In genomic region chr11:1013628-1013935, GRCh38 we compare ENCODE assay signal across 34 cellular contexts. TPM values are rescaled to one million over a fixed set of nuclear protein-coding genes. Genes with fewer than 3 reads are reported as not detected.
"Had no signal": no experiment of that assay in that cellular context is flagged by ENCODE, and none has a peak within 500 bp of the region (broad histone marks: within the 10 kb centered on the region; RNA-seq: fewer than 3 reads in every experiment).

No MANE protein-coding gene starts in this region.

- H3K4me1 ChIP-seq: esophagus squamous epithelium, heart right ventricle, left lung, lower lobe of right lung had no signal

- FAIRE-seq: colon, endometrium, islet of Langerhans, keratinocyte had no signal

- H3K27ac ChIP-seq: coronary artery, dorsolateral prefrontal cortex, epithelial cell of prostate, esophagus squamous epithelium, gastrocnemius medialis, heart right ventricle, left lung, lower lobe of right lung had no signal

- H3K27me3 ChIP-seq: dorsolateral prefrontal cortex, esophagus squamous epithelium, gastrocnemius medialis, heart right ventricle, left lung had no signal

- H3K9me3 ChIP-seq: esophagus squamous epithelium, gastrocnemius medialis, heart right ventricle, left lung, lower lobe of right lung, mucosa of descending colon had no signal

- H3K27me3 Mint-ChIP-seq: naive B cell had no signal

- H3K27ac Mint-ChIP-seq: mesothelial cell of epicardium, naive B cell had no signal

- DNase-seq: dermis blood vessel endothelial cell; effector CD4-positive, alpha-beta T cell; effector memory CD4-positive, alpha-beta T cell; erythroblast; esophagus squamous epithelium; foreskin fibroblast; foreskin melanocyte; gastrocnemius medialis; glutamatergic neuron; head of caudate nucleus; heart right ventricle; hippocampal formation; left cardiac atrium; left lung; left ventricle myocardium superior; lower lobe of right lung; mesenchymal stem cell; mucosa of descending colon; naive B cell had no signal

- H3K4me3 Mint-ChIP-seq: mesothelial cell of epicardium, naive B cell had no signal

- H3K4me3 ChIP-seq: coronary artery, dorsolateral prefrontal cortex, esophagus squamous epithelium, gastrocnemius medialis, heart right ventricle, left lung, lower lobe of right lung, mucosa of descending colon had no signal

- ATAC-seq: esophagus mucosa, gastrocnemius medialis, heart right ventricle, left cardiac atrium, left lung, left ventricle myocardium superior, lower lobe of right lung, mucosa of descending colon had no signal

- H3K4me1 Mint-ChIP-seq: mesothelial cell of epicardium had no signal

RNA-seq across cellular contexts. Expression of gene MUC6, which starts 22.9 kb away (rescaled TPM):
- total RNA-seq: dermis blood vessel endothelial cell, dorsolateral prefrontal cortex, esophagus mucosa, gastrocnemius medialis, glomerular endothelial cell, heart right ventricle, kidney epithelial cell, left cardiac atrium, left lung, left ventricle myocardium superior, lower leg skin, lung microvascular endothelial cell, mesenteric fat pad, mesothelial cell of epicardium, mucosa of descending colon, myocyte had no signal
- polyA plus RNA-seq: keratinocyte had no signal
